Comparison of ENCODE assay signal across 11 cellular contexts in genomic region chr15:62889734-62890505, GRCh38.
DNase-seq lines count a peak whose midpoint lies in the region; ATAC-seq and TF ChIP-seq lines count a peak whose summit lies in the region.
"Had no signal": no experiment of that assay in that cellular context is flagged by ENCODE, and none has a peak within 500 bp of the region (broad histone marks: within the 10 kb centered on the region; RNA-seq: fewer than 3 reads in every experiment).

No MANE protein-coding gene starts in this region.

- CTCF ChIA-PET in Panc1 (lab: Charles Lee) = no interaction called here

- no peak overlapping the region for H3K9ac ChIP-seq in trophoblast cell (ENCODE audit: low read length)

- H3K79me1 ChIP-seq in trophoblast cell (ENCODE audit: low read length) = peaks cover 62% of the 10 kb centered on the region

- intact Hi-C loops in Panc1 (cut with micrococcal nuclease; ENCODE audit: unreplicated experiment) (no loop called here), adrenal gland (cut with DNase I) (no loop called here)

- DNase-seq in CD1c-positive myeloid dendritic cell (ENCODE audit: extremely low spot score) = peak; percentile 3
- no peak for DNase-seq in Panc1 (ENCODE audit: low read depth, low spot score)
- DNase-seq in fibroblast of mammary gland (ENCODE audit: low read depth) = peak; percentile 88
- DNase-seq in trophoblast cell = no peak
- DNase-seq in adrenal gland = no peak
- DNase-seq in mesothelial cell of epicardium (ENCODE audit: low spot score in 2 of 2, unreplicated experiment in 2 of 2) = no peak
- no peak for DNase-seq in iPS-NIHi7 (ENCODE audit: extremely low spot score)
- no peak for DNase-seq in pons (ENCODE audit: low spot score)
- DNase-seq: activated CD8-positive, alpha-beta memory T cell treated with anti-CD3 and anti-CD28 coated beads, Interleukin-2, amount 50 U/mL, for 4 hours; CD4-positive, CD25-positive, alpha-beta regulatory T cell; NCI-H524 had no signal

- WGBS in trophoblast cell (ENCODE audit: extremely low coverage, insufficient coverage, insufficient read length) = no CpG with 5 or more reads among the region's 5 CpGs
- 70 to 75% (median 73%) methylated on average over 5 of the region's 5 CpGs for WGBS in adrenal gland, 4 donors

- in situ Hi-C loops in Panc1 (cut with HindIII; ENCODE audit: low pct_unique_long_range_greater_than_20kb, low sequenced_read_pairs) = no loop called here

- H3K4ac ChIP-seq in trophoblast cell (ENCODE audit: low read depth, low read length) = peak overlapping the region; percentile 12

- peak overlapping the region; percentile 84 for H2BK5ac ChIP-seq in trophoblast cell (ENCODE audit: low read depth, low read length, poor library complexity)

- TF ChIP-seq CTCF in Panc1 (IDR thresholded peaks at IDR 0.05) = no peak
- TF ChIP-seq CTCF in fibroblast of mammary gland (conservative IDR thresholded peaks at IDR 0.05; ENCODE audit: control insufficient read depth, insufficient read depth, low read depth, low read length) = no peak
- no peak for TF ChIP-seq CTCF in adrenal gland (IDR thresholded peaks at IDR 0.05)
- TF ChIP-seq CTCF in mesothelial cell of epicardium (IDR thresholded peaks at IDR 0.05; ENCODE audit: unreplicated experiment) = no peak

- peak overlapping the region; percentile 33 for H2BK120ac ChIP-seq in trophoblast cell (ENCODE audit: insufficient read depth, low read length, poor library complexity)

- H3K9me3 Mint-ChIP-seq in mesothelial cell of epicardium = peaks cover 3% of the 10 kb centered on the region
- H3K9me3 Mint-ChIP-seq: CD4-positive, CD25-positive, alpha-beta regulatory T cell had no signal

- peak overlapping the region; percentile 86 for H4K91ac ChIP-seq in trophoblast cell (ENCODE audit: low read depth, low read length)

- TF ChIP-seq POLR2A in adrenal gland (IDR thresholded peaks at IDR 0.05) = no peak

- no peak overlapping the region for H3K27ac Mint-ChIP-seq in mesothelial cell of epicardium
- H3K27ac Mint-ChIP-seq: CD4-positive, CD25-positive, alpha-beta regulatory T cell had no signal

- H3K79me2 ChIP-seq in trophoblast cell (ENCODE audit: control insufficient read depth, insufficient read depth, low read length, poor library complexity) = peaks cover 7% of the 10 kb centered on the region

- H3K36me3 Mint-ChIP-seq in mesothelial cell of epicardium = no peaks in the 10 kb centered on the region
- H3K36me3 Mint-ChIP-seq: CD4-positive, CD25-positive, alpha-beta regulatory T cell had no signal

- H3K4me1 ChIP-seq in Panc1 (ENCODE audit: control insufficient read depth, insufficient read depth, low read length) (peaks cover 21% of the 10 kb centered on the region), trophoblast cell (ENCODE audit: control insufficient read depth in 1 of 2, insufficient read depth in 2 of 2, low read length in 2 of 2) (peaks cover 23 to 28% of the 10 kb centered on the region in 2 experiments), adrenal gland (replicated peaks in 1 of 2) (no peaks in the 10 kb centered on the region)

- H3K27me3 Mint-ChIP-seq in mesothelial cell of epicardium (ENCODE audit: low read depth) = no peaks in the 10 kb centered on the region

- peak overlapping the region; percentile 93 for H2BK12ac ChIP-seq in trophoblast cell (ENCODE audit: low read length)

- ATAC-seq in Panc1 = no peak

- H3K27me3 ChIP-seq in Panc1 (ENCODE audit: control insufficient read depth, insufficient read depth, low read length) = no peaks in the 10 kb centered on the region
- no peaks in the 10 kb centered on the region for H3K27me3 ChIP-seq in trophoblast cell (ENCODE audit: insufficient read depth, low read length)
- no peaks in the 10 kb centered on the region for H3K27me3 ChIP-seq in adrenal gland

- POLR2A ChIA-PET in Panc1 (lab: Charles Lee) = interaction anchor here (0.6 kb wide), 3 partner anchors 149 to 159 kb away, joined by 3 to 6 read pairs (median 3); no protein-coding TSS in a partner anchor

- H2AK5ac ChIP-seq in trophoblast cell (ENCODE audit: low read length) = peak overlapping the region; percentile 42

- H3K23ac ChIP-seq in trophoblast cell (ENCODE audit: low read length) = no peak overlapping the region

- H3K18ac ChIP-seq in trophoblast cell (ENCODE audit: low read length) = peak overlapping the region; percentile 51

- H3K36me3 ChIP-seq in Panc1 (ENCODE audit: control insufficient read depth, insufficient read depth, low read length) (no peaks in the 10 kb centered on the region), trophoblast cell (ENCODE audit: control insufficient read depth in 1 of 2, insufficient read depth in 2 of 2, low read length in 2 of 2) (no peaks in the 10 kb centered on the region), adrenal gland (replicated peaks in 1 of 2) (no peaks in the 10 kb centered on the region)

- H3K4me1 Mint-ChIP-seq in mesothelial cell of epicardium = peaks cover 39% of the 10 kb centered on the region
- H3K4me1 Mint-ChIP-seq: CD4-positive, CD25-positive, alpha-beta regulatory T cell had no signal

- H4K8ac ChIP-seq in trophoblast cell (ENCODE audit: low read depth, low read length) = no peak overlapping the region

- H3K14ac ChIP-seq in trophoblast cell (ENCODE audit: low read length) = peak overlapping the region; percentile 12

- H4K12ac ChIP-seq in trophoblast cell (ENCODE audit: low read depth, low read length) = no peak overlapping the region

- H3K4me3 Mint-ChIP-seq in mesothelial cell of epicardium = no peak overlapping the region
- H3K4me3 Mint-ChIP-seq: CD4-positive, CD25-positive, alpha-beta regulatory T cell had no signal

- no peaks in the 10 kb centered on the region for H3K9me3 ChIP-seq in Panc1 (ENCODE audit: control insufficient read depth, insufficient read depth, low read depth, low read length)
- no peaks in the 10 kb centered on the region for H3K9me3 ChIP-seq in trophoblast cell (ENCODE audit: insufficient read depth, low read depth, low read length)
- no peaks in the 10 kb centered on the region for H3K9me3 ChIP-seq in adrenal gland (replicated peaks in 1 of 3)

- no peak overlapping the region for H3K4me3 ChIP-seq in Panc1 (ENCODE audit: low read depth in 2 of 2, low read length in 2 of 2)
- H3K4me3 ChIP-seq in fibroblast of mammary gland (ENCODE audit: control insufficient read depth, low read depth, low read length) = no peak overlapping the region
- no peak overlapping the region for H3K4me3 ChIP-seq in trophoblast cell (ENCODE audit: low read depth, low read length)
- no peak overlapping the region for H3K4me3 ChIP-seq in adrenal gland

- no TSS peak for BruUV-seq in Panc1 (replicated peaks; lab: Mats Ljungman, UMichigan)

- H2AFZ ChIP-seq in trophoblast cell (ENCODE audit: insufficient read depth, low read length, poor library complexity) = no peak overlapping the region

- peak overlapping the region; percentile 18; the same call in 1 of the 2 replicates for H3K27ac ChIP-seq in Panc1 (ENCODE audit: low read length)
- H3K27ac ChIP-seq in trophoblast cell (ENCODE audit: low read depth, low read length) = peak overlapping the region; percentile 9
- no peak overlapping the region for H3K27ac ChIP-seq in adrenal gland

- no peak overlapping the region for H3K4me2 ChIP-seq in trophoblast cell (ENCODE audit: low read length)

Comparison
In these comparisons a context has a peak if more than half of its experiments do, and no peak if none do; other contexts are left out.
1. DNase-seq: peak in CD1c-positive myeloid dendritic cell (single experiment) and fibroblast of mammary gland (single experiment); none in Panc1 (single experiment), trophoblast cell (0 of 2), adrenal gland (0 of 7), mesothelial cell of epicardium (0 of 2), iPS-NIHi7 (single experiment) and pons (single experiment).
2. H3K27ac ChIP-seq: peak in Panc1 (single experiment) and trophoblast cell (single experiment); none in adrenal gland (0 of 5).